ENCODE assay signal across 10 cellular contexts in the genomic region with DNA sequence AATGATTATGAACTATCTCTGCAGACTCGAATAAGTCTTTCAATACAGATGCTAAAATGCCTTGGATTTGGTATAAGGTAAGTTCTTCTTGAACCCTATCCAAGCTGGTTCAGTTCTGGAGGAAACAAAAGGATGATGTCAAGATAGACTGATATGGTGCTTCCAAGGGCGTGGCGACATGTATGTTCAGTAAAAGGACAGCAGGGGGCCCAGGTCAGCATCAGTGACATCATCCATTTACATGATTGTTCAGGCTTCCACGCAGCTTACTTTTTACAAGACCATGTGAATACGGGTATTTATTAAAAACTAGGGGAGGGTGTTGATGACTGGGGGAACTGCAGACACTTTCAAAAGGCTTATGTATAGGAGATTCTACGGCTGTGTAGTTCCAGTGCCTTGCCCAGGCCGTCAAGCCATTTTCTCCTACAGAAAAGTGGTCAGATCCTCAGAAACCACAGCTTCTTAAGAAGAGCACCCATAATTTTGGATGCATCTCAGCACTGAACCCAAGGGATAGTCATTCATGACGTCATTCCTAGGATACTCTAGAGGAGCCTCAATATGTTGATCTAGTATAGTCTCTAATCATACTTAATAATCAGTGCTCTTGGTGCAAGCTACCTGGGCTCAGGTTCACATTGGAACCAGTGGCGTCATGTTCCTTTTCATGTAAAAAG.
A peak's percentile ranks its signal among the peaks of the same experiment; 100 is the strongest.
DNase-seq lines count a peak whose midpoint lies in the region; TF ChIP-seq lines count a peak whose summit lies in the region.
"Had no signal": no experiment of that assay in that cellular context is flagged by ENCODE, and none has a peak within 500 bp of the region (broad histone marks: within the 10 kb centered on the region; RNA-seq: fewer than 3 reads in every experiment).

No MANE protein-coding gene starts in this region.

- H3K4me1 ChIP-seq in PC-9 (replicated peaks; ENCODE audit: insufficient read depth) = no peaks in the 10 kb centered on the region

- DNase-seq in DMS 273 (lab: John Stamatoyannopoulos, UW; ENCODE audit: unreplicated experiment) (peak; percentile 49), DMS 273 treated with DMSO at 0.1 percent for 48 hours (lab: John Stamatoyannopoulos, UW) (no peak), HEK293T (ENCODE audit: extremely low spot score) (peak; percentile 32), RKO (ENCODE audit: low spot score) (peak; percentile 40), kidney epithelial cell (ENCODE audit: low read depth) (no peak), PC-9 (no peak), NCI-H446 treated with DMSO at 0.1 percent for 48 hours (lab: John Stamatoyannopoulos, UW) (no peak), SKM-1 (lab: John Stamatoyannopoulos, UW; ENCODE audit: unreplicated experiment) (no peak)
- DNase-seq: 8988T had no signal

- H4K20me1 ChIP-seq in PC-9 (ENCODE audit: insufficient read depth) = no peaks in the 10 kb centered on the region

- BruUV-seq in PC-9 (replicated peaks; lab: Mats Ljungman, UMichigan) = no TSS peak

- POLR2A ChIA-PET in HEK293T (lab: Yijun Ruan, JAX) (interaction anchor here (0.6 to 1.6 kb wide), 2 partner anchors 10 to 19 kb away, joined by 3 read pairs; no protein-coding TSS in a partner anchor), PC-9 (lab: Charles Lee; ENCODE audit: unreplicated experiment) (no interaction called here)

- no peaks in the 10 kb centered on the region for H3K9me3 ChIP-seq in PC-9 (ENCODE audit: insufficient read depth, low read depth)

- CTCF ChIA-PET in HEK293T (lab: Yijun Ruan, JAX) = interaction anchor here (0.6 to 2.0 kb wide), 4 partner anchors 8 to 525 kb away, joined by 3 to 12 read pairs (median 3); no protein-coding TSS in a partner anchor
- CTCF ChIA-PET in PC-9 (lab: Charles Lee) = no interaction called here

- H3K9me2 ChIP-seq in PC-9 (ENCODE audit: insufficient read depth) = no peaks in the 10 kb centered on the region

- H3K4me3 ChIP-seq in kidney epithelial cell (ENCODE audit: low read depth, low read length) = no peak overlapping the region
- H3K4me3 ChIP-seq in PC-9 = no peak overlapping the region

- H3K36me3 ChIP-seq in kidney epithelial cell (ENCODE audit: control insufficient read depth, insufficient read depth, low read length) (no peaks in the 10 kb centered on the region), PC-9 (ENCODE audit: low read depth) (no peaks in the 10 kb centered on the region)

- H3F3A ChIP-seq in PC-9 (ENCODE audit: insufficient read depth, low read depth) = no peaks in the 10 kb centered on the region

- H3K27me3 ChIP-seq in kidney epithelial cell (ENCODE audit: control insufficient read depth, insufficient read depth, low read length) (no peaks in the 10 kb centered on the region), PC-9 (ENCODE audit: insufficient read depth, low read depth) (no peaks in the 10 kb centered on the region)

- peak; percentile 24 for TF ChIP-seq CTCF in kidney epithelial cell (IDR thresholded peaks at IDR 0.05; ENCODE audit: insufficient read depth, low read length, poor library complexity, severe bottlenecking)
- TF ChIP-seq CTCF in PC-9 (conservative IDR thresholded peaks at IDR 0.05) = no peak; the same call in 1 of the 2 replicates

- H3K79me2 ChIP-seq in PC-9 (ENCODE audit: low read depth) = no peaks in the 10 kb centered on the region

- H3K4me2 ChIP-seq in PC-9 = no peak overlapping the region

- H3K27ac ChIP-seq in PC-9 = no peak overlapping the region
- H3K27ac ChIP-seq: epithelial cell of prostate had no signal

- no peak overlapping the region for H2AFZ ChIP-seq in PC-9

- intact Hi-C loops in PC-9 (cut with micrococcal nuclease; ENCODE audit: unreplicated experiment) = no loop called here

TF ChIP-seq in HEK293T, 16 proteins besides CTCF, POLR2A, EP300 and RAD21:
- TF ChIP-seq LEF1 (IDR thresholded peaks at IDR 0.05; ENCODE audit: borderline replicate concordance) (no peak), SUZ12 (IDR thresholded peaks at IDR 0.05) (no peak), ZNF384 (IDR thresholded peaks at IDR 0.05) (no peak), ELF4 (IDR thresholded peaks at IDR 0.05) (no peak), TARDBP (IDR thresholded peaks at IDR 0.05) (no peak), CTBP1 (IDR thresholded peaks at IDR 0.05; ENCODE audit: borderline replicate concordance) (no peak), BHLHE40 (IDR thresholded peaks at IDR 0.05; ENCODE audit: borderline replicate concordance) (no peak), SP1 (IDR thresholded peaks at IDR 0.05) (no peak), ARNT (IDR thresholded peaks at IDR 0.05) (no peak), FOXM1 (IDR thresholded peaks at IDR 0.05; ENCODE audit: borderline replicate concordance) (no peak), FOXK2 (IDR thresholded peaks at IDR 0.05) (no peak), PKNOX1 (IDR thresholded peaks at IDR 0.05) (no peak), FOXA1 (IDR thresholded peaks at IDR 0.05) (no peak), NFRKB (IDR thresholded peaks at IDR 0.05) (no peak), HDGF (IDR thresholded peaks at IDR 0.05; ENCODE audit: borderline replicate concordance) (no peak), L3MBTL2 (conservative IDR thresholded peaks at IDR 0.05) (no peak)

Comparison
In these comparisons a context has a peak if more than half of its experiments do, and no peak if none do; other contexts are left out.
1. DNase-seq: peak in DMS 273 (single experiment), HEK293T (single experiment) and RKO (single experiment); none in DMS 273 treated with DMSO at 0.1 percent for 48 hours (single experiment), kidney epithelial cell (single experiment), PC-9 (0 of 2), NCI-H446 treated with DMSO at 0.1 percent for 48 hours (single experiment) and SKM-1 (single experiment).